In the genomic region with DNA sequence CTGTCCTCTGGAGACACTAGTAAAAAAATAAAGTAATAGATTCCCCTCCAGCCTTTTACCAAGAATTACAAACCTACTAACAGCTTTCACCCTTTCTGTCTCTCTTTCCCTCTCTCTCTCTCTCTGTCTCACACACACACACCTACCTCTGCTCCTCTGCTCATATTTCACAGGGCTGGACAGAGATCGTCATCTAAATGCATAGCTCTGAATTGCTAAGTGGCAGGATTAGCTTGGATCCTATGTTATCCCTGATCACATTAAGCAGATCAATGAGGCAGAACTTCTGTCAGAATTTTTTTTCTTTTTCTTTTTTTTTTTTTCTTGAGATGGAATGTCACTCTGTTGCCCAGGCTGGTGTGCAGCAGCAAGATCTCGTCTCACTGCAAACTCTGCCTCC, we compare ENCODE assay signal across 22 cellular contexts. TPM values are rescaled to one million over a fixed set of nuclear protein-coding genes. Genes with fewer than 3 reads are reported as not detected.
A peak's percentile ranks its signal among the peaks of the same experiment; 100 is the strongest.
DNase-seq lines count a peak whose midpoint lies in the region; ATAC-seq, FAIRE-seq and TF ChIP-seq lines count a peak whose summit lies in the region.
"Had no signal": no experiment of that assay in that cellular context is flagged by ENCODE, and none has a peak within 500 bp of the region (broad histone marks: within the 10 kb centered on the region; RNA-seq: fewer than 3 reads in every experiment).

No MANE protein-coding gene starts in this region.

- no peaks in the 10 kb centered on the region for H3K27me3 Mint-ChIP-seq in activated B cell treated with CpG ODN at 0.5 μM for 24 hours
- no peaks in the 10 kb centered on the region for H3K27me3 Mint-ChIP-seq in mesothelial cell of epicardium (ENCODE audit: low read depth)

- H3K27ac ChIP-seq in HEK293 (ENCODE audit: extremely low read depth, low read depth, low read length) (no peak overlapping the region), pancreas (no peak overlapping the region)
- H3K27ac ChIP-seq: 22Rv1, skin epidermis had no signal

- FAIRE-seq in pancreas (lab: Jason Lieb, UNC): no peak
- FAIRE-seq: colon, TTC549, urothelium cell line had no signal

- ATAC-seq in activated B cell treated with CpG ODN at 0.5 μM for 24 hours (ENCODE audit: low read depth): no peak
- ATAC-seq in pancreas: no peak
- ATAC-seq: left cardiac atrium, Right ventricle myocardium inferior had no signal

- no peaks in the 10 kb centered on the region for H3K27me3 ChIP-seq in pancreas

- H3K4me3 ChIP-seq in HEK293 (ENCODE audit: low read depth, low read length): no peak overlapping the region
- H3K4me3 ChIP-seq in pancreas: no peak overlapping the region
- H3K4me3 ChIP-seq: skin epidermis had no signal

- peaks cover 20% of the 10 kb centered on the region for H3K36me3 Mint-ChIP-seq in activated B cell treated with CpG ODN at 0.5 μM for 24 hours (ENCODE audit: low read depth)
- H3K36me3 Mint-ChIP-seq in mesothelial cell of epicardium: peaks cover 3% of the 10 kb centered on the region

- H3K36me3 ChIP-seq in HEK293 (ENCODE audit: control insufficient read depth in 2 of 2, insufficient read depth in 1 of 2, low read length in 2 of 2): peaks cover 0 to 5% of the 10 kb centered on the region in 2 experiments; a peak in 1 of 3 replicates
- H3K36me3 ChIP-seq in pancreas: no peaks in the 10 kb centered on the region

- peaks cover 81% of the 10 kb centered on the region for H3K4me1 Mint-ChIP-seq in activated B cell treated with CpG ODN at 0.5 μM for 24 hours
- H3K4me1 Mint-ChIP-seq in mesothelial cell of epicardium: peaks cover 8% of the 10 kb centered on the region

- DNase-seq in NCI-H2107 treated with DMSO at 0.1 percent for 48 hours (lab: John Stamatoyannopoulos, UW; ENCODE audit: unreplicated experiment) (peak; percentile 56), NCI-H2107 (lab: John Stamatoyannopoulos, UW) (no peak), activated B cell treated with CpG ODN at 0.5 μM for 24 hours (no peak), mesothelial cell of epicardium (ENCODE audit: low spot score in 2 of 2, unreplicated experiment in 2 of 2) (no peak), pancreas (no peak), NCI-H1105 (lab: John Stamatoyannopoulos, UW) (no peak)
- DNase-seq in stimulated activated CD8-positive, alpha-beta memory T cell treated with anti-CD3 and anti-CD28 coated beads, Interleukin-4, amount 100 ng/mL, for 48 hours: no peak
- DNase-seq: activated CD4-positive, alpha-beta T cell treated with anti-CD3 and anti-CD28 coated beads, Interleukin-2, amount 50 U/mL, for 1 hour; activated naive CD4-positive, alpha-beta T cell treated with Interleukin-2 at 50 U/mL for 16 hours; HFFc6; left cardiac atrium; mesendoderm; NCI-H1092; NCI-H2029; stimulated activated CD4-positive, alpha-beta T cell treated with anti-CD3 and anti-CD28 coated beads, Interleukin-4, amount 100 ng/mL, for 1 hour had no signal

- intact Hi-C loops in activated B cell treated with CpG ODN at 0.5 μM for 24 hours (cut with micrococcal nuclease) (no loop called here), pancreas (cut with DNase I) (no loop called here)

- H3K27ac Mint-ChIP-seq in activated B cell treated with CpG ODN at 0.5 μM for 24 hours (peak overlapping the region; percentile 78), mesothelial cell of epicardium (peak overlapping the region; percentile 85)
- H3K27ac Mint-ChIP-seq: HFFc6 had no signal

- POLR2A ChIA-PET in HEK293 (lab: Yijun Ruan, JAX) (no interaction called here), activated B cell treated with CpG ODN at 0.5 μM for 24 hours (lab: Charles Lee) (interaction anchor here (0.7 to 14.8 kb wide), 9 partner anchors 11 to 232 kb away, joined by 3 to 397 read pairs (median 5); a partner anchor contains a TSS)

- H3K9me3 ChIP-seq in HEK293 (ENCODE audit: control insufficient read depth, insufficient read depth, low read depth, low read length): no peaks in the 10 kb centered on the region
- no peaks in the 10 kb centered on the region for H3K9me3 ChIP-seq in pancreas

- H3K4me1 ChIP-seq in HEK293 (ENCODE audit: control insufficient read depth, insufficient read depth, low read length) (no peaks in the 10 kb centered on the region), pancreas (no peaks in the 10 kb centered on the region)

- H3K9me3 Mint-ChIP-seq in activated B cell treated with CpG ODN at 0.5 μM for 24 hours (no peaks in the 10 kb centered on the region), mesothelial cell of epicardium (no peaks in the 10 kb centered on the region)
- H3K9me3 Mint-ChIP-seq: HFFc6 had no signal

- peak overlapping the region; percentile 3 for H3K4me3 Mint-ChIP-seq in activated B cell treated with CpG ODN at 0.5 μM for 24 hours
- H3K4me3 Mint-ChIP-seq in mesothelial cell of epicardium: no peak overlapping the region
- H3K4me3 Mint-ChIP-seq: HFFc6 had no signal

- TF ChIP-seq CTCF in HEK293 (tag by site-specific recombination; IDR thresholded peaks at IDR 0.05): no peak
- no peak for TF ChIP-seq CTCF in activated B cell treated with CpG ODN at 0.5 μM for 24 hours (IDR thresholded peaks at IDR 0.05)
- no peak for TF ChIP-seq CTCF in mesothelial cell of epicardium (IDR thresholded peaks at IDR 0.05; ENCODE audit: unreplicated experiment)
- no peak for TF ChIP-seq CTCF in pancreas (IDR thresholded peaks at IDR 0.05)

- 83 to 84% methylated on average over 2 of the region's 2 CpGs for WGBS in pancreas, 2 donors

- CTCF ChIA-PET in HEK293 (lab: Yijun Ruan, JAX): interaction anchor here (0.6 to 0.7 kb wide), 2 partner anchors 13 to 227 kb away, joined by 3 to 4 read pairs; no protein-coding TSS in a partner anchor
- CTCF ChIA-PET in activated B cell treated with CpG ODN at 0.5 μM for 24 hours (lab: Charles Lee): interaction anchor here (0.8 to 1.8 kb wide), 3 partner anchors 10 to 231 kb away, joined by 3 to 5 read pairs (median 4); no protein-coding TSS in a partner anchor

TF ChIP-seq in HEK293, 187 proteins besides CTCF, POLR2A, EP300 and RAD21:
- TF ChIP-seq ZBTB17 (tag by site-specific recombination; IDR thresholded peaks at IDR 0.05): peak; percentile 32; the same call in 1 of the 2 replicates
- no peak for TF ChIP-seq OVOL3 (tag by site-specific recombination; IDR thresholded peaks at IDR 0.05)
- TF ChIP-seq, protein P1, sequence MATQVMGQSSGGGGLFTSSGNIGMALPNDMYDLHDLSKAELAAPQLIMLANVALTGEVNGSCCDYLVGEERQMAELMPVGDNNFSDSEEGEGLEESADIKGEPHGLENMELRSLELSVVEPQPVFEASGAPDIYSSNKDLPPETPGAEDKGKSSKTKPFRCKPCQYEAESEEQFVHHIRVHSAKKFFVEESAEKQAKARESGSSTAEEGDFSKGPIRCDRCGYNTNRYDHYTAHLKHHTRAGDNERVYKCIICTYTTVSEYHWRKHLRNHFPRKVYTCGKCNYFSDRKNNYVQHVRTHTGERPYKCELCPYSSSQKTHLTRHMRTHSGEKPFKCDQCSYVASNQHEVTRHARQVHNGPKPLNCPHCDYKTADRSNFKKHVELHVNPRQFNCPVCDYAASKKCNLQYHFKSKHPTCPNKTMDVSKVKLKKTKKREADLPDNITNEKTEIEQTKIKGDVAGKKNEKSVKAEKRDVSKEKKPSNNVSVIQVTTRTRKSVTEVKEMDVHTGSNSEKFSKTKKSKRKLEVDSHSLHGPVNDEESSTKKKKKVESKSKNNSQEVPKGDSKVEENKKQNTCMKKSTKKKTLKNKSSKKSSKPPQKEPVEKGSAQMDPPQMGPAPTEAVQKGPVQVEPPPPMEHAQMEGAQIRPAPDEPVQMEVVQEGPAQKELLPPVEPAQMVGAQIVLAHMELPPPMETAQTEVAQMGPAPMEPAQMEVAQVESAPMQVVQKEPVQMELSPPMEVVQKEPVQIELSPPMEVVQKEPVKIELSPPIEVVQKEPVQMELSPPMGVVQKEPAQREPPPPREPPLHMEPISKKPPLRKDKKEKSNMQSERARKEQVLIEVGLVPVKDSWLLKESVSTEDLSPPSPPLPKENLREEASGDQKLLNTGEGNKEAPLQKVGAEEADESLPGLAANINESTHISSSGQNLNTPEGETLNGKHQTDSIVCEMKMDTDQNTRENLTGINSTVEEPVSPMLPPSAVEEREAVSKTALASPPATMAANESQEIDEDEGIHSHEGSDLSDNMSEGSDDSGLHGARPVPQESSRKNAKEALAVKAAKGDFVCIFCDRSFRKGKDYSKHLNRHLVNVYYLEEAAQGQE (tag by site-specific recombination; IDR thresholded peaks at IDR 0.05): peak; percentile 45; the same call in 1 of the 2 replicates
- no peak for TF ChIP-seq ZFP69B (tag by site-specific recombination; IDR thresholded peaks at IDR 0.05)
- no peak for TF ChIP-seq YY2 (tag by site-specific recombination; IDR thresholded peaks at IDR 0.05)
- TF ChIP-seq OSR2 (tag by site-specific recombination; IDR thresholded peaks at IDR 0.05): no peak
- TF ChIP-seq SALL2 (tag by site-specific recombination; IDR thresholded peaks at IDR 0.05; ENCODE audit: borderline replicate concordance): no peak
- no peak for TF ChIP-seq ZNF596 (tag by site-specific recombination; IDR thresholded peaks at IDR 0.05)
- TF ChIP-seq ZBTB48 (tag by site-specific recombination; IDR thresholded peaks at IDR 0.05): no peak
- TF ChIP-seq ZNF23 (tag by site-specific recombination; IDR thresholded peaks at IDR 0.05; ENCODE audit: borderline replicate concordance): no peak
- no peak for TF ChIP-seq ZNF274 (IDR thresholded peaks at IDR 0.05; ENCODE audit: low read length)
- no peak for TF ChIP-seq ZNF274 (tag by site-specific recombination; IDR thresholded peaks at IDR 0.05; ENCODE audit: borderline replicate concordance)
- TF ChIP-seq REPIN1 (tag by site-specific recombination; IDR thresholded peaks at IDR 0.05; ENCODE audit: low read depth): no peak
- TF ChIP-seq ZNF76 (tag by site-specific recombination; IDR thresholded peaks at IDR 0.05; ENCODE audit: borderline replicate concordance, low read depth): no peak

RNA-seq across cellular contexts. Expression of a gene that starts 22.9 kb away (rescaled TPM):
- total RNA-seq in activated B cell treated with CpG ODN at 0.5 μM for 24 hours (19.9 and 20.8 TPM in 2 replicates), mesothelial cell of epicardium (12.9 to 15.6 TPM (median 14.0 TPM) in 3 replicates), pancreas (1 to 10 TPM; 2.8 to 4.8 (median 3.0) TPM)
- 10 to 100 TPM; 12.2 to 13.3 TPM for polyA plus RNA-seq in pancreas
